ENCODE assay signal across 20 cellular contexts in genomic region chr2:72140621-72140960, GRCh38. TPM values are rescaled to one million over a fixed set of nuclear protein-coding genes. Genes with fewer than 3 reads are reported as not detected.
"Had no signal": no experiment of that assay in that cellular context is flagged by ENCODE, and none has a peak within 500 bp of the region (broad histone marks: within the 10 kb centered on the region; RNA-seq: fewer than 3 reads in every experiment).

No MANE protein-coding gene starts in this region.

- H3K27ac Mint-ChIP-seq: activated naive CD4-positive, alpha-beta T cell treated with anti-CD3 and anti-CD28 coated beads, Interleukin-2, amount 50 U/mL, for 72 hours; naive thymus-derived CD8-positive, alpha-beta T cell; stimulated activated effector memory CD8-positive, alpha-beta T cell treated with anti-CD3 and anti-CD28 coated beads, Interleukin-12 subunit alpha, Interleukin-12 subunit beta, amount 100 ng/mL, for 72 hours; T-helper 2 cell treated with Interferon-gamma antibody and Interleukin-4, amounts not matched to agents 5 μg/mL and 100 μg/mL, for 36 hours had no signal

- H3K4me3 ChIP-seq: esophagus muscularis mucosa, hepatocyte, left lung, prostate gland, right lobe of liver, spleen, transverse colon had no signal

- H3K36me3 Mint-ChIP-seq: activated naive CD4-positive, alpha-beta T cell treated with anti-CD3 and anti-CD28 coated beads, Interleukin-2, amount 50 U/mL, for 72 hours; naive thymus-derived CD8-positive, alpha-beta T cell; stimulated activated effector memory CD8-positive, alpha-beta T cell treated with anti-CD3 and anti-CD28 coated beads, Interleukin-12 subunit alpha, Interleukin-12 subunit beta, amount 100 ng/mL, for 72 hours had no signal

- H3K27ac ChIP-seq: esophagus muscularis mucosa, hepatocyte, left lung, prostate gland, right lobe of liver, spleen, transverse colon had no signal

- DNase-seq: activated effector memory CD4-positive, alpha-beta T cell treated with Interleukin-2 at 50 U/mL for 16 hours; caudate nucleus; cortex of kidney; effector CD4-positive, alpha-beta T cell; nucleus accumbens; SIG-M5; stimulated activated CD4-positive, alpha-beta T cell treated with anti-CD3 and anti-CD28 coated beads, Interleukin-1b, Interleukin-23, amount 100 ng/mL, for 48 hours; transverse colon had no signal

- H3K36me3 ChIP-seq: esophagus muscularis mucosa, left lung, prostate gland, right lobe of liver, spleen, transverse colon had no signal

- H3K9me3 Mint-ChIP-seq: activated naive CD4-positive, alpha-beta T cell treated with anti-CD3 and anti-CD28 coated beads, Interleukin-2, amount 50 U/mL, for 72 hours; naive thymus-derived CD8-positive, alpha-beta T cell; stimulated activated effector memory CD8-positive, alpha-beta T cell treated with anti-CD3 and anti-CD28 coated beads, Interleukin-12 subunit alpha, Interleukin-12 subunit beta, amount 100 ng/mL, for 72 hours; T-helper 2 cell treated with Interferon-gamma antibody and Interleukin-4, amounts not matched to agents 5 μg/mL and 100 μg/mL, for 36 hours had no signal

- H3K4me3 Mint-ChIP-seq: naive thymus-derived CD8-positive, alpha-beta T cell; stimulated activated effector memory CD8-positive, alpha-beta T cell treated with anti-CD3 and anti-CD28 coated beads, Interleukin-12 subunit alpha, Interleukin-12 subunit beta, amount 100 ng/mL, for 72 hours; T-helper 2 cell treated with Interferon-gamma antibody and Interleukin-4, amounts not matched to agents 5 μg/mL and 100 μg/mL, for 36 hours had no signal

- H3K9me3 ChIP-seq: esophagus muscularis mucosa, left lung, prostate gland, right lobe of liver, spleen, transverse colon had no signal

- ATAC-seq: activated CD4-positive, CD25-positive, alpha-beta regulatory T cell treated with anti-CD3 and anti-CD28 coated beads, Interleukin-2, amount 50 U/mL, for 24 hours; activated naive CD4-positive, alpha-beta T cell treated with anti-CD3 and anti-CD28 coated beads, Interleukin-2, amount 50 U/mL, for 72 hours; left lung; naive thymus-derived CD8-positive, alpha-beta T cell; right lobe of liver; stimulated activated effector memory CD8-positive, alpha-beta T cell treated with anti-CD3 and anti-CD28 coated beads, Interleukin-12 subunit alpha, Interleukin-12 subunit beta, amount 100 ng/mL, for 72 hours had no signal

RNA-seq across cellular contexts. Expression of gene CYP26B1, which starts 7.1 kb away (rescaled TPM):
- total RNA-seq: activated CD8-positive, alpha-beta memory T cell treated with anti-CD3 and anti-CD28 coated beads for 36 hours; naive thymus-derived CD8-positive, alpha-beta T cell had no signal
